ENCODE assay signal across 22 cellular contexts in the genomic region with DNA sequence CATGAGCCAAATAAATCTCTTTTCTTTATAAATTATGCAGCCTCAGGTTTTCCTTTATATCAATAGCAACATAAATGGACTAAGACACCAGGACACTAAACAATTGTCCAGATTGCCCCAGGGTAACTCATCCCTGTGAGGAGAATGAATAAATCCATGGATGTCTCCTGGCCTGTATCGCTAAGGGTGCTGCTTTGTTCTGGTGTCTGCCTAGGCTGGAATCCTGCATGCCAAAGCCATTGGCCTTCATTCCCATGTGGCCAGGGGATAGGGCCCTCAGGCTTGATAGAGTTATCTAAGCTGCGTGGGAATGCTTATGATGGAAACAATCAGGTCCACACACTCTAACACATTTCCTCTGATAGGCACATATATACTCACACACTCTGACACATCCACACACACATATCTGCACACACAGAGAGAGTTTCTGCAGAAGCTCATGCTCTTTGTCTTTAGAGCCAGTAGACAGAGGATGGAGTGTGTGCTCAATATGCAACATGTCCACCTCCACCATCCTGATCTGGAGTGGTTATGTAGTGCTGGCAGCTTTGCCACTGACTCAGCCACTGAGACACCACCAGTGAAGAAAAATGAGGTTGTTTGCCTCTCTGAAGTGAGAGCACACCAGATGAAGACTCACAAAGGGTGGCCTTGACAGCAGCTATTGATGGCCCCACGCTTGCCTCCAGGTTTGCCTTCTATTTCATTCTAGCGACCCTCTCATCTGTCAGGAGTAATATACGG. TPM values are rescaled to one million over a fixed set of nuclear protein-coding genes. Genes with fewer than 3 reads are reported as not detected.
"Had no signal": no experiment of that assay in that cellular context is flagged by ENCODE, and none has a peak within 500 bp of the region (broad histone marks: within the 10 kb centered on the region; RNA-seq: fewer than 3 reads in every experiment).

No MANE protein-coding gene starts in this region.

- H3K27me3 ChIP-seq: colonic mucosa, heart left ventricle, neutrophil, spleen, suprapubic skin, thyroid gland, vagina had no signal

- H3K4me3 ChIP-seq: colonic mucosa, heart left ventricle, spleen, suprapubic skin, thyroid gland, vagina had no signal

- FAIRE-seq: endothelial cell of umbilical vein, frontal cortex had no signal

- H3K9me3 ChIP-seq: colonic mucosa, heart left ventricle, neutrophil, spleen, suprapubic skin, thyroid gland, vagina had no signal

- H3K9me3 Mint-ChIP-seq: endodermal cell, nephron progenitor cell, type B pancreatic cell had no signal

- H3K36me3 ChIP-seq: colonic mucosa, heart left ventricle, neutrophil, spleen, suprapubic skin, thyroid gland, vagina had no signal

- H3K27ac Mint-ChIP-seq: endodermal cell; naive thymus-derived CD4-positive, alpha-beta T cell; nephron progenitor cell; type B pancreatic cell had no signal

- H3K36me3 Mint-ChIP-seq: type B pancreatic cell had no signal

- ATAC-seq: heart left ventricle; left colon; naive thymus-derived CD4-positive, alpha-beta T cell; sciatic nerve had no signal

- H3K4me3 Mint-ChIP-seq: endodermal cell; naive thymus-derived CD4-positive, alpha-beta T cell; nephron progenitor cell; type B pancreatic cell had no signal

- H3K27ac ChIP-seq: colonic mucosa, heart left ventricle, neutrophil, spleen, suprapubic skin, thyroid gland, vagina had no signal

- DNase-seq: colonic mucosa; effector CD4-positive, alpha-beta T cell; endodermal cell; erythroblast; heart left ventricle; hippocampal formation; left colon; naive thymus-derived CD4-positive, alpha-beta T cell; nephron progenitor cell; spleen; stimulated activated CD4-positive, alpha-beta T cell treated with anti-CD3 and anti-CD28 coated beads, Interleukin-4, amount 100 ng/mL, for 4 hours; stimulated activated naive CD4-positive, alpha-beta T cell; thyroid gland had no signal

RNA-seq across cellular contexts. Expression of a gene that starts 24.0 kb away (rescaled TPM):
- total RNA-seq: endothelial cell of umbilical vein, lung microvascular endothelial cell, osteocyte had no signal
